ENCODE assay signal across 16 cellular contexts in genomic region chr2:238739668-238740067, GRCh38.
DNase-seq lines count a peak whose midpoint lies in the region; ATAC-seq and TF ChIP-seq lines count a peak whose summit lies in the region.
"Had no signal": no experiment of that assay in that cellular context is flagged by ENCODE, and none has a peak within 500 bp of the region (broad histone marks: within the 10 kb centered on the region; RNA-seq: fewer than 3 reads in every experiment).

No MANE protein-coding gene starts in this region.

- no peak overlapping the region for H3K4me2 ChIP-seq in GM23338

- peaks cover 12% of the 10 kb centered on the region; the same call in 1 of the 2 replicates for H3K9me2 ChIP-seq in GM23338 (ENCODE audit: insufficient read depth)

- no peaks in the 10 kb centered on the region for H3K36me3 Mint-ChIP-seq in GM23338 (ENCODE audit: low read depth)
- H3K36me3 Mint-ChIP-seq: CD14-positive monocyte had no signal

- CTCF ChIA-PET in RWPE1 (lab: Yijun Ruan, JAX): interaction anchor here (0.5 to 1.4 kb wide), 3 partner anchors 18 to 918 kb away, joined by 3 to 4 read pairs (median 3); no protein-coding TSS in a partner anchor

- no peak for TF ChIP-seq POLR2A in NB4 (IDR thresholded peaks at IDR 0.05; ENCODE audit: extremely low read depth, insufficient read length)

- H3K9me3 Mint-ChIP-seq in GM23338: peaks cover 4% of the 10 kb centered on the region; the same call in 2 of the 3 replicates

- H3K4me3 Mint-ChIP-seq in GM23338: no peak overlapping the region
- H3K4me3 Mint-ChIP-seq: CD14-positive monocyte had no signal

- no peaks in the 10 kb centered on the region for H4K20me1 ChIP-seq in GM23338 (replicated peaks; ENCODE audit: insufficient read depth)

- H3K27ac Mint-ChIP-seq in GM23338: no peak overlapping the region
- H3K27ac Mint-ChIP-seq: CD14-positive monocyte had no signal

- H3K4me1 ChIP-seq in GM23338 (ENCODE audit: insufficient read depth): no peaks in the 10 kb centered on the region

- no peaks in the 10 kb centered on the region for H3F3A ChIP-seq in GM23338 (replicated peaks; ENCODE audit: low read depth)

- H3K36me3 ChIP-seq in GM23338 (ENCODE audit: insufficient read depth): no peaks in the 10 kb centered on the region

- TF ChIP-seq CTCF in 22Rv1 (IDR thresholded peaks at IDR 0.05) (peak; percentile 22), GM23338 (conservative IDR thresholded peaks at IDR 0.05; ENCODE audit: low read depth in 2 of 2) (peak; percentile 54 to 64), NB4 (IDR thresholded peaks at IDR 0.05; ENCODE audit: low read depth, low read length) (peak; percentile 10), epithelial cell of proximal tubule (conservative IDR thresholded peaks at IDR 0.05; ENCODE audit: low read depth, low read length) (peak; percentile 8), RWPE1 (conservative IDR thresholded peaks at IDR 0.05; ENCODE audit: low read depth) (no peak)

- no peaks in the 10 kb centered on the region for H3K27me3 Mint-ChIP-seq in GM23338 (ENCODE audit: insufficient read depth, low read depth, poor library complexity)

- H3K4me3 ChIP-seq in GM23338 (no peak overlapping the region), NB4 (ENCODE audit: low read depth, low read length) (no peak overlapping the region), epithelial cell of proximal tubule (ENCODE audit: low read depth, low read length) (no peak overlapping the region)

- POLR2A ChIA-PET in RWPE1 (lab: Yijun Ruan, JAX; ENCODE audit: low non-redundant PET): no interaction called here

- peak; percentile 76 for ATAC-seq in GM23338
- ATAC-seq in GM18907 (IDR thresholded peaks at IDR 0.05; ENCODE audit: unreplicated experiment): no peak

- DNase-seq in GM23338 (ENCODE audit: low spot score) (peak; percentile 49), NB4 (ENCODE audit: low read depth) (no peak), epithelial cell of proximal tubule (ENCODE audit: low read depth) (no peak), RWPE1 (ENCODE audit: low spot score) (no peak), hepatic stellate cell (ENCODE audit: low spot score) (no peak)
- no peak for DNase-seq in activated CD4-positive, CD25-positive, alpha-beta regulatory T cell (lab: John Stamatoyannopoulos, UW)
- DNase-seq: DMS79 treated with DMSO at 0.1 percent for 48 hours, NCI-H1105, NCI-H2081, NCI-H2171 treated with DMSO at 0.1 percent for 48 hours, NCI-H446, NCI-H526 treated with DMSO at 0.1 percent for 48 hours, SHP77 treated with DMSO at 0.1 percent for 48 hours had no signal

- H3K27me3 ChIP-seq in GM23338 (ENCODE audit: insufficient read depth): no peaks in the 10 kb centered on the region

- no peaks in the 10 kb centered on the region for H3K4me1 Mint-ChIP-seq in GM23338

- H3K79me2 ChIP-seq in GM23338 (replicated peaks; ENCODE audit: insufficient read depth): no peaks in the 10 kb centered on the region

- H2AFZ ChIP-seq in GM23338: no peak overlapping the region

- no peak overlapping the region for H3K27ac ChIP-seq in 22Rv1
- no peak overlapping the region for H3K27ac ChIP-seq in GM23338 (ENCODE audit: low read depth)
- no peak overlapping the region for H3K27ac ChIP-seq in RWPE1

TF ChIP-seq in GM23338, 12 proteins besides CTCF, POLR2A, EP300 and RAD21 (continues in another document):
- no peak for TF ChIP-seq ZNF114 (CRISPR knock-in tag; IDR thresholded peaks at IDR 0.05)
- TF ChIP-seq NANOG (IDR thresholded peaks at IDR 0.05; ENCODE audit: borderline replicate concordance): no peak
- TF ChIP-seq EZH2phosphoT487 (IDR thresholded peaks at IDR 0.05; ENCODE audit: unreplicated experiment): no peak
- TF ChIP-seq STAT1 (IDR thresholded peaks at IDR 0.05; ENCODE audit: unreplicated experiment): no peak
- TF ChIP-seq, protein P1, sequence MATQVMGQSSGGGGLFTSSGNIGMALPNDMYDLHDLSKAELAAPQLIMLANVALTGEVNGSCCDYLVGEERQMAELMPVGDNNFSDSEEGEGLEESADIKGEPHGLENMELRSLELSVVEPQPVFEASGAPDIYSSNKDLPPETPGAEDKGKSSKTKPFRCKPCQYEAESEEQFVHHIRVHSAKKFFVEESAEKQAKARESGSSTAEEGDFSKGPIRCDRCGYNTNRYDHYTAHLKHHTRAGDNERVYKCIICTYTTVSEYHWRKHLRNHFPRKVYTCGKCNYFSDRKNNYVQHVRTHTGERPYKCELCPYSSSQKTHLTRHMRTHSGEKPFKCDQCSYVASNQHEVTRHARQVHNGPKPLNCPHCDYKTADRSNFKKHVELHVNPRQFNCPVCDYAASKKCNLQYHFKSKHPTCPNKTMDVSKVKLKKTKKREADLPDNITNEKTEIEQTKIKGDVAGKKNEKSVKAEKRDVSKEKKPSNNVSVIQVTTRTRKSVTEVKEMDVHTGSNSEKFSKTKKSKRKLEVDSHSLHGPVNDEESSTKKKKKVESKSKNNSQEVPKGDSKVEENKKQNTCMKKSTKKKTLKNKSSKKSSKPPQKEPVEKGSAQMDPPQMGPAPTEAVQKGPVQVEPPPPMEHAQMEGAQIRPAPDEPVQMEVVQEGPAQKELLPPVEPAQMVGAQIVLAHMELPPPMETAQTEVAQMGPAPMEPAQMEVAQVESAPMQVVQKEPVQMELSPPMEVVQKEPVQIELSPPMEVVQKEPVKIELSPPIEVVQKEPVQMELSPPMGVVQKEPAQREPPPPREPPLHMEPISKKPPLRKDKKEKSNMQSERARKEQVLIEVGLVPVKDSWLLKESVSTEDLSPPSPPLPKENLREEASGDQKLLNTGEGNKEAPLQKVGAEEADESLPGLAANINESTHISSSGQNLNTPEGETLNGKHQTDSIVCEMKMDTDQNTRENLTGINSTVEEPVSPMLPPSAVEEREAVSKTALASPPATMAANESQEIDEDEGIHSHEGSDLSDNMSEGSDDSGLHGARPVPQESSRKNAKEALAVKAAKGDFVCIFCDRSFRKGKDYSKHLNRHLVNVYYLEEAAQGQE (IDR thresholded peaks at IDR 0.05; ENCODE audit: unreplicated experiment): no peak
- TF ChIP-seq, protein P2, sequence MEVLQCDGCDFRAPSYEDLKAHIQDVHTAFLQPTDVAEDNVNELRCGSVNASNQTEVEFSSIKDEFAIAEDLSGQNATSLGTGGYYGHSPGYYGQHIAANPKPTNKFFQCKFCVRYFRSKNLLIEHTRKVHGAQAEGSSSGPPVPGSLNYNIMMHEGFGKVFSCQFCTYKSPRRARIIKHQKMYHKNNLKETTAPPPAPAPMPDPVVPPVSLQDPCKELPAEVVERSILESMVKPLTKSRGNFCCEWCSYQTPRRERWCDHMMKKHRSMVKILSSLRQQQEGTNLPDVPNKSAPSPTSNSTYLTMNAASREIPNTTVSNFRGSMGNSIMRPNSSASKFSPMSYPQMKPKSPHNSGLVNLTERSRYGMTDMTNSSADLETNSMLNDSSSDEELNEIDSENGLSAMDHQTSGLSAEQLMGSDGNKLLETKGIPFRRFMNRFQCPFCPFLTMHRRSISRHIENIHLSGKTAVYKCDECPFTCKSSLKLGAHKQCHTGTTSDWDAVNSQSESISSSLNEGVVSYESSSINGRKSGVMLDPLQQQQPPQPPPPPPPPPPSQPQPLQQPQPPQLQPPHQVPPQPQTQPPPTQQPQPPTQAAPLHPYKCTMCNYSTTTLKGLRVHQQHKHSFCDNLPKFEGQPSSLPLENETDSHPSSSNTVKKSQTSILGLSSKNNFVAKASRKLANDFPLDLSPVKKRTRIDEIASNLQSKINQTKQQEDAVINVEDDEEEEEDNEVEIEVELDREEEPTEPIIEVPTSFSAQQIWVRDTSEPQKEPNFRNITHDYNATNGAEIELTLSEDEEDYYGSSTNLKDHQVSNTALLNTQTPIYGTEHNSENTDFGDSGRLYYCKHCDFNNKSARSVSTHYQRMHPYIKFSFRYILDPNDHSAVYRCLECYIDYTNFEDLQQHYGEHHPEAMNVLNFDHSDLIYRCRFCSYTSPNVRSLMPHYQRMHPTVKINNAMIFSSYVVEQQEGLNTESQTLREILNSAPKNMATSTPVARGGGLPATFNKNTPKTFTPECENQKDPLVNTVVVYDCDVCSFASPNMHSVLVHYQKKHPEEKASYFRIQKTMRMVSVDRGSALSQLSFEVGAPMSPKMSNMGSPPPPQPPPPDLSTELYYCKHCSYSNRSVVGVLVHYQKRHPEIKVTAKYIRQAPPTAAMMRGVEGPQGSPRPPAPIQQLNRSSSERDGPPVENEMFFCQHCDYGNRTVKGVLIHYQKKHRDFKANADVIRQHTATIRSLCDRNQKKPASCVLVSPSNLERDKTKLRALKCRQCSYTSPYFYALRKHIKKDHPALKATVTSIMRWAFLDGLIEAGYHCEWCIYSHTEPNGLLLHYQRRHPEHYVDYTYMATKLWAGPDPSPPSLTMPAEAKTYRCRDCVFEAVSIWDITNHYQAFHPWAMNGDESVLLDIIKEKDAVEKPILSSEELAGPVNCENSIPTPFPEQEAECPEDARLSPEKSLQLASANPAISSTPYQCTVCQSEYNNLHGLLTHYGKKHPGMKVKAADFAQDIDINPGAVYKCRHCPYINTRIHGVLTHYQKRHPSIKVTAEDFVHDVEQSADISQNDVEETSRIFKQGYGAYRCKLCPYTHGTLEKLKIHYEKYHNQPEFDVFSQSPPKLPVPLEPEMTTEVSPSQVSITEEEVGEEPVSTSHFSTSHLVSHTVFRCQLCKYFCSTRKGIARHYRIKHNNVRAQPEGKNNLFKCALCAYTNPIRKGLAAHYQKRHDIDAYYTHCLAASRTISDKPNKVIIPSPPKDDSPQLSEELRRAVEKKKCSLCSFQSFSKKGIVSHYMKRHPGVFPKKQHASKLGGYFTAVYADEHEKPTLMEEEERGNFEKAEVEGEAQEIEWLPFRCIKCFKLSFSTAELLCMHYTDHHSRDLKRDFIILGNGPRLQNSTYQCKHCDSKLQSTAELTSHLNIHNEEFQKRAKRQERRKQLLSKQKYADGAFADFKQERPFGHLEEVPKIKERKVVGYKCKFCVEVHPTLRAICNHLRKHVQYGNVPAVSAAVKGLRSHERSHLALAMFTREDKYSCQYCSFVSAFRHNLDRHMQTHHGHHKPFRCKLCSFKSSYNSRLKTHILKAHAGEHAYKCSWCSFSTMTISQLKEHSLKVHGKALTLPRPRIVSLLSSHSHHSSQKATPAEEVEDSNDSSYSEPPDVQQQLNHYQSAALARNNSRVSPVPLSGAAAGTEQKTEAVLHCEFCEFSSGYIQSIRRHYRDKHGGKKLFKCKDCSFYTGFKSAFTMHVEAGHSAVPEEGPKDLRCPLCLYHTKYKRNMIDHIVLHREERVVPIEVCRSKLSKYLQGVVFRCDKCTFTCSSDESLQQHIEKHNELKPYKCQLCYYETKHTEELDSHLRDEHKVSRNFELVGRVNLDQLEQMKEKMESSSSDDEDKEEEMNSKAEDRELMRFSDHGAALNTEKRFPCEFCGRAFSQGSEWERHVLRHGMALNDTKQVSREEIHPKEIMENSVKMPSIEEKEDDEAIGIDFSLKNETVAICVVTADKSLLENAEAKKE (CRISPR knock-in tag; IDR thresholded peaks at IDR 0.05): no peak
- TF ChIP-seq JUNB (IDR thresholded peaks at IDR 0.05; ENCODE audit: unreplicated experiment): no peak
- no peak for TF ChIP-seq POLR2AphosphoS5 (IDR thresholded peaks at IDR 0.05; ENCODE audit: low read depth)
- no peak for TF ChIP-seq ZNF331 (CRISPR knock-in tag; IDR thresholded peaks at IDR 0.05; ENCODE audit: low read depth)
